Comparison of ENCODE assay signal across 12 cellular contexts in genomic region chr10:43410345-43410744, GRCh38. TPM values are rescaled to one million over a fixed set of nuclear protein-coding genes. Genes with fewer than 3 reads are reported as not detected.
DNase-seq lines count a peak whose midpoint lies in the region; ATAC-seq and TF ChIP-seq lines count a peak whose summit lies in the region.
"Had no signal": no experiment of that assay in that cellular context is flagged by ENCODE, and none has a peak within 500 bp of the region (broad histone marks: within the 10 kb centered on the region; RNA-seq: fewer than 3 reads in every experiment).

No MANE protein-coding gene starts in this region.

- no peak overlapping the region for H3K4me2 ChIP-seq in SK-N-SH
- H3K4me2 ChIP-seq in PC-3 (ENCODE audit: low read length), result peak overlapping the region; percentile 99

- H3K4me1 Mint-ChIP-seq in effector memory CD8-positive, alpha-beta T cell (ENCODE audit: low read depth in 2 of 2), result peaks cover 21 to 23% of the 10 kb centered on the region in 2 donors

- peaks cover 36% of the 10 kb centered on the region for H3K79me2 ChIP-seq in SK-N-SH (ENCODE audit: insufficient read depth)
- H3K79me2 ChIP-seq in PC-3 (ENCODE audit: low read length), result peaks cover 49% of the 10 kb centered on the region

- ATAC-seq in SK-N-SH treated with all-trans-retinoic acid at 6 μM for 48 hours (no peak), PC-3 (no peak)
- ATAC-seq in effector memory CD8-positive, alpha-beta T cell (replicated peaks), result no peak

- no peak for TF ChIP-seq RAD21 in SK-N-SH (IDR thresholded peaks at IDR 0.05; ENCODE audit: low read length)

- H3K27ac Mint-ChIP-seq in effector memory CD8-positive, alpha-beta T cell, result peak overlapping the region; percentile 99 to 100

- no peak for DNase-seq in SK-N-SH
- DNase-seq in PC-3, result no peak
- DNase-seq in effector memory CD8-positive, alpha-beta T cell, result no peak
- no peak for DNase-seq in sigmoid colon
- DNase-seq in islet precursor cell, result no peak
- DNase-seq in GOT3 (lab: John Stamatoyannopoulos, UW), result no peak
- DNase-seq in SW 1271 (lab: John Stamatoyannopoulos, UW), result no peak
- DNase-seq: NCI-H1694 had no signal

- POLR2A ChIA-PET in SK-N-SH (lab: Yijun Ruan, JAX), result interaction anchor here (1.6 to 1.7 kb wide), 3 partner anchors 9 to 26 kb away, joined by 4 to 12 read pairs (median 11); partner anchors contain the start of gene ZNF487
- POLR2A ChIA-PET in PC-3 (lab: Charles Lee; ENCODE audit: unreplicated experiment), result interaction anchor here (0.6 kb wide), 1 partner anchor 9 kb away, joined by 8 read pairs; no protein-coding TSS in a partner anchor

- TF ChIP-seq CTCF in SK-N-SH (IDR thresholded peaks at IDR 0.05) (no peak), PC-3 (conservative IDR thresholded peaks at IDR 0.05; ENCODE audit: low read depth, low read length) (no peak), sigmoid colon (IDR thresholded peaks at IDR 0.05) (no peak)

- H3K4me3 ChIP-seq in SK-N-SH (ENCODE audit: low read depth in 2 of 2, low read length in 1 of 2), result no peak overlapping the region; a peak in 1 of 4 replicates
- peak overlapping the region; percentile 98; the same call in 1 of the 2 replicates for H3K4me3 ChIP-seq in PC-3 (ENCODE audit: low read length)
- H3K4me3 ChIP-seq in sigmoid colon, result no peak overlapping the region

- BruUV-seq in PC-3 (replicated peaks; lab: Mats Ljungman, UMichigan), result no TSS peak

- H3K36me3 Mint-ChIP-seq in effector memory CD8-positive, alpha-beta T cell (ENCODE audit: insufficient read depth), result peaks cover 52% of the 10 kb centered on the region

- H2AFZ ChIP-seq in SK-N-SH (ENCODE audit: low read depth) (no peak overlapping the region), PC-3 (ENCODE audit: low read length) (peak overlapping the region; percentile 77; the same call in 1 of the 2 replicates)

- H3K36me3 ChIP-seq in SK-N-SH (replicated peaks in 1 of 2; ENCODE audit: control insufficient read depth in 1 of 2, insufficient read depth in 2 of 2, low read length in 1 of 2), result no peaks in the 10 kb centered on the region
- H3K36me3 ChIP-seq in PC-3 (ENCODE audit: low read depth, low read length), result no peaks in the 10 kb centered on the region
- no peaks in the 10 kb centered on the region for H3K36me3 ChIP-seq in sigmoid colon

- CTCF ChIA-PET in SK-N-SH (lab: Yijun Ruan, JAX) (interaction anchor here (1.7 kb wide), 1 partner anchor 10 kb away, joined by 4 read pairs; no protein-coding TSS in a partner anchor), PC-3 (lab: Charles Lee) (no interaction called here)

- no peaks in the 10 kb centered on the region for H3K9me3 Mint-ChIP-seq in effector memory CD8-positive, alpha-beta T cell

- H3K9me3 ChIP-seq in SK-N-SH (no peaks in the 10 kb centered on the region), PC-3 (ENCODE audit: low read length) (no peaks in the 10 kb centered on the region), sigmoid colon (no peaks in the 10 kb centered on the region)

- intact Hi-C loops in PC-3 (cut with micrococcal nuclease) (no loop called here), sigmoid colon (cut with DNase I) (no loop called here)

- H3K4me1 ChIP-seq in SK-N-SH (ENCODE audit: control insufficient read depth in 1 of 2, insufficient read depth in 2 of 2, low read depth in 1 of 2, low read length in 1 of 2) (peaks cover 7 to 11% of the 10 kb centered on the region in 2 experiments; a peak in 2 of 4 replicates), PC-3 (ENCODE audit: insufficient read depth, low read length) (peaks cover 15% of the 10 kb centered on the region), sigmoid colon (peaks cover 0 to 33% (median 22%) of the 10 kb centered on the region in 4 donors)

- no peaks in the 10 kb centered on the region for H3K27me3 Mint-ChIP-seq in effector memory CD8-positive, alpha-beta T cell

- H3K9me2 ChIP-seq in SK-N-SH (no peaks in the 10 kb centered on the region), PC-3 (replicated peaks; ENCODE audit: low read length) (no peaks in the 10 kb centered on the region)

- H3K27me3 ChIP-seq in SK-N-SH (ENCODE audit: insufficient read depth), result no peaks in the 10 kb centered on the region
- H3K27me3 ChIP-seq in PC-3 (ENCODE audit: low read length), result no peaks in the 10 kb centered on the region
- H3K27me3 ChIP-seq in sigmoid colon, result no peaks in the 10 kb centered on the region

- no peak for TF ChIP-seq EP300 in SK-N-SH (IDR thresholded peaks at IDR 0.05; ENCODE audit: borderline replicate concordance in 1 of 2, low read depth in 1 of 2, low read length in 1 of 2)
- TF ChIP-seq EP300 in sigmoid colon (IDR thresholded peaks at IDR 0.05), result no peak

- 94% methylated on average over 14 of the region's 14 CpGs for WGBS in SK-N-SH (ENCODE audit: low lambda C conversion rate)
- 87 to 93% methylated on average over 14 of the region's 14 CpGs for WGBS in sigmoid colon, 2 donors

- H3K9ac ChIP-seq in SK-N-SH (0 out of 2 replicates have a peak overlapping the region, but pooled peaks have one; percentile 86), PC-3 (ENCODE audit: low read length) (peak overlapping the region; percentile 100)

- H3K27ac ChIP-seq in SK-N-SH (ENCODE audit: low read depth in 2 of 2, low read length in 1 of 2) (peak overlapping the region in 1 of 2 experiments; percentile 23; a peak in 1 of 4 replicates), PC-3 (ENCODE audit: low read length) (no peak overlapping the region), sigmoid colon (peak overlapping the region in 3 of 4 donors; percentile 94 to 99 (median 99))

- peaks cover 18% of the 10 kb centered on the region for H3F3A ChIP-seq in SK-N-SH (replicated peaks; ENCODE audit: insufficient read depth)
- no peaks in the 10 kb centered on the region for H3F3A ChIP-seq in PC-3 (ENCODE audit: low read length, unreplicated experiment)

- H3K4me3 Mint-ChIP-seq in effector memory CD8-positive, alpha-beta T cell, result peak overlapping the region; percentile 86 to 97

- no peak for TF ChIP-seq POLR2A in sigmoid colon (IDR thresholded peaks at IDR 0.05)

- H4K20me1 ChIP-seq in SK-N-SH (ENCODE audit: insufficient read depth) (peaks cover 24% of the 10 kb centered on the region), PC-3 (ENCODE audit: low read length) (peaks cover 16% of the 10 kb centered on the region)

TF ChIP-seq in SK-N-SH, 30 proteins besides CTCF, POLR2A, EP300 and RAD21 (continues in another document):
- TF ChIP-seq SMC3 (IDR thresholded peaks at IDR 0.05; ENCODE audit: low read depth, low read length), result no peak

TF ChIP-seq in SK-N-SH treated with all-trans-retinoic acid at 6 μM for 48 hours, 23 proteins besides CTCF, POLR2A, EP300 and RAD21:
- TF ChIP-seq TCF4 (CRISPR knock-in tag; IDR thresholded peaks at IDR 0.05; ENCODE audit: borderline replicate concordance) (no peak), ZNF8 (CRISPR knock-in tag; IDR thresholded peaks at IDR 0.05) (no peak), RARB (CRISPR knock-in tag; IDR thresholded peaks at IDR 0.05) (no peak), GLIS3 (CRISPR knock-in tag; IDR thresholded peaks at IDR 0.05) (no peak), ISL1 (CRISPR knock-in tag; IDR thresholded peaks at IDR 0.05) (no peak), ZFP30 (CRISPR knock-in tag; IDR thresholded peaks at IDR 0.05) (no peak)

RNA-seq across cellular contexts. Expression of gene HNRNPF, which starts 1.4 kb away (rescaled TPM):
- 195 and 217 TPM in 2 replicates for polyA plus RNA-seq in SK-N-SH (2012; rRNA removed)
- polyA plus RNA-seq in SK-N-SH (2012; cell fraction: cytosol; rRNA removed), result 185 and 227 TPM in 2 replicates
- 101 and 146 TPM in 2 replicates for polyA plus RNA-seq in SK-N-SH (2012; cell fraction: nucleus; rRNA removed)
- total RNA-seq in PC-3 (2014; rRNA removed), result 417 and 421 TPM in 2 replicates
- total RNA-seq in sigmoid colon, result 100 to 1,000 TPM; 101 to 185 (median 150) TPM
- 100 to 1,000 TPM; 117 to 194 (median 134) TPM for polyA plus RNA-seq in sigmoid colon

RNA-seq across cellular contexts. Expression of gene ZNF487, which starts 26.6 kb away (rescaled TPM):
- 2.7 and 5.7 TPM in 2 replicates for polyA plus RNA-seq in SK-N-SH (2012; rRNA removed)
- 4.2 and 4.3 TPM in 2 replicates for polyA plus RNA-seq in SK-N-SH (2012; cell fraction: cytosol; rRNA removed)
- 5.0 and 6.6 TPM in 2 replicates for polyA plus RNA-seq in SK-N-SH (2012; cell fraction: nucleus; rRNA removed)
- 7.0 and 9.4 TPM in 2 replicates for total RNA-seq in PC-3 (2014; rRNA removed)
- 10 to 100 TPM in 3 of 4 donors, 1 to 10 TPM in 1; 6.1 to 21.6 (median 13.3) TPM for total RNA-seq in sigmoid colon
- polyA plus RNA-seq in sigmoid colon, result 1 to 10 TPM; 5.3 to 6.6 (median 6.5) TPM

RNA-seq across cellular contexts. Expression of gene FXYD4, which starts 38.9 kb away (rescaled TPM):
- polyA plus RNA-seq in SK-N-SH (2012; rRNA removed) (not detected in 2 replicates), sigmoid colon (not detected)
- not detected in 2 replicates for polyA plus RNA-seq in SK-N-SH (2012; cell fraction: cytosol; rRNA removed)
- not detected in 2 replicates for polyA plus RNA-seq in SK-N-SH (2012; cell fraction: nucleus; rRNA removed)
- total RNA-seq in PC-3 (2014; rRNA removed) (not detected in 2 replicates), sigmoid colon (not detected)
- total RNA-seq: A172, left lobe of liver had no signal
- polyA plus RNA-seq: esophagus had no signal
